ENCODE assay signal across 8 cellular contexts in genomic region chr7:93117327-93117726, GRCh38. TPM values are rescaled to one million over a fixed set of nuclear protein-coding genes. Genes with fewer than 3 reads are reported as not detected.
A peak's percentile ranks its signal among the peaks of the same experiment; 100 is the strongest.
DNase-seq lines count a peak whose midpoint lies in the region; ATAC-seq and TF ChIP-seq lines count a peak whose summit lies in the region.

No MANE protein-coding gene starts in this region.

- peaks cover 55% of the 10 kb centered on the region for H3K4me1 Mint-ChIP-seq in stimulated activated naive CD8-positive, alpha-beta T cell treated with anti-CD3 and anti-CD28 coated beads, Interleukin-15, Interleukin-2, amounts not matched to agents 100 ng/mL and 50 ng/mL, for 24 hours (ENCODE audit: low read depth)
- H3K4me1 Mint-ChIP-seq in activated T-helper 17 cell treated with anti-CD3 and anti-CD28 coated beads, Interleukin-2, amount 50 U/mL, for 72 hours, result peaks cover 25% of the 10 kb centered on the region
- peaks cover 29% of the 10 kb centered on the region for H3K4me1 Mint-ChIP-seq in memory B cell
- H3K4me1 Mint-ChIP-seq in WTC11, result peaks cover 7% of the 10 kb centered on the region; the same call in 1 of the 2 replicates

- peak overlapping the region; percentile 78 for H3K27ac Mint-ChIP-seq in stimulated activated naive CD8-positive, alpha-beta T cell treated with anti-CD3 and anti-CD28 coated beads, Interleukin-15, Interleukin-2, amounts not matched to agents 100 ng/mL and 50 ng/mL, for 24 hours
- H3K27ac Mint-ChIP-seq in activated T-helper 17 cell treated with anti-CD3 and anti-CD28 coated beads, Interleukin-2, amount 50 U/mL, for 72 hours, result peak overlapping the region; percentile 91
- H3K27ac Mint-ChIP-seq in memory B cell (peak overlapping the region; percentile 87), WTC11 (no peak overlapping the region)

- intact Hi-C loops in lower leg skin (cut with DNase I; ENCODE audit: low total_unique reads), result no loop called here

- no peak overlapping the region for H3K4me3 ChIP-seq in lower leg skin (ENCODE audit: low read depth, poor library complexity, severe bottlenecking)

- no peak for DNase-seq in stimulated activated naive CD8-positive, alpha-beta T cell treated with anti-CD3 and anti-CD28 coated beads, Interleukin-15, Interleukin-2, amounts not matched to agents 100 U/mL and 50 U/mL, for 24 hours
- DNase-seq in memory B cell (ENCODE audit: low spot score in 2 of 2) (no peak), WTC11 (ENCODE audit: low spot score) (no peak), lower leg skin (ENCODE audit: low spot score in 2 of 2) (no peak)

- TF ChIP-seq POLR2A in lower leg skin (IDR thresholded peaks at IDR 0.05), result no peak

- TF ChIP-seq CTCF in WTC11 (IDR thresholded peaks at IDR 0.05) (no peak), lower leg skin (IDR thresholded peaks at IDR 0.05) (no peak)

- POLR2A ChIA-PET in WTC11 (lab: Charles Lee), result no interaction called here

- 46 to 58% methylated on average over 1 of the region's 1 CpG for WGBS in lower leg skin, 2 donors

- H3K36me3 Mint-ChIP-seq in stimulated activated naive CD8-positive, alpha-beta T cell treated with anti-CD3 and anti-CD28 coated beads, Interleukin-15, Interleukin-2, amounts not matched to agents 100 ng/mL and 50 ng/mL, for 24 hours (ENCODE audit: low read depth), result peaks cover 35% of the 10 kb centered on the region
- H3K36me3 Mint-ChIP-seq in activated T-helper 17 cell treated with anti-CD3 and anti-CD28 coated beads, Interleukin-2, amount 50 U/mL, for 72 hours (ENCODE audit: low read depth), result peaks cover 44% of the 10 kb centered on the region
- H3K36me3 Mint-ChIP-seq in memory B cell (peaks cover 42% of the 10 kb centered on the region), WTC11 (no peaks in the 10 kb centered on the region)

- peak overlapping the region; percentile 80 for H3K4me3 Mint-ChIP-seq in stimulated activated naive CD8-positive, alpha-beta T cell treated with anti-CD3 and anti-CD28 coated beads, Interleukin-15, Interleukin-2, amounts not matched to agents 100 ng/mL and 50 ng/mL, for 24 hours
- H3K4me3 Mint-ChIP-seq in activated T-helper 17 cell treated with anti-CD3 and anti-CD28 coated beads, Interleukin-2, amount 50 U/mL, for 72 hours, result peak overlapping the region; percentile 98
- H3K4me3 Mint-ChIP-seq in memory B cell, result peak overlapping the region; percentile 88
- no peak overlapping the region for H3K4me3 Mint-ChIP-seq in WTC11

- H3K9me3 Mint-ChIP-seq in stimulated activated naive CD8-positive, alpha-beta T cell treated with anti-CD3 and anti-CD28 coated beads, Interleukin-15, Interleukin-2, amounts not matched to agents 100 ng/mL and 50 ng/mL, for 24 hours, result peaks cover 14% of the 10 kb centered on the region
- H3K9me3 Mint-ChIP-seq in activated T-helper 17 cell treated with anti-CD3 and anti-CD28 coated beads, Interleukin-2, amount 50 U/mL, for 72 hours, result peaks cover 5% of the 10 kb centered on the region
- H3K9me3 Mint-ChIP-seq in memory B cell (peaks cover 14% of the 10 kb centered on the region), WTC11 (peaks cover 30% of the 10 kb centered on the region)

- ATAC-seq in stimulated activated naive CD8-positive, alpha-beta T cell treated with anti-CD3 and anti-CD28 coated beads, Interleukin-15, Interleukin-2, amounts not matched to agents 100 U/mL and 50 U/mL, for 24 hours, result no peak
- ATAC-seq in activated T-helper 17 cell treated with anti-CD3 and anti-CD28 coated beads, Interleukin-2, amount 50 U/mL, for 72 hours (replicated peaks), result no peak
- ATAC-seq in memory B cell (ENCODE audit: low read depth) (no peak), WTC11 (no peak), GM21367 (IDR thresholded peaks at IDR 0.05; ENCODE audit: unreplicated experiment) (no peak), HG03571 (IDR thresholded peaks at IDR 0.05; ENCODE audit: unreplicated experiment) (no peak)

- H3K27me3 Mint-ChIP-seq in stimulated activated naive CD8-positive, alpha-beta T cell treated with anti-CD3 and anti-CD28 coated beads, Interleukin-15, Interleukin-2, amounts not matched to agents 100 ng/mL and 50 ng/mL, for 24 hours, result no peaks in the 10 kb centered on the region
- no peaks in the 10 kb centered on the region for H3K27me3 Mint-ChIP-seq in activated T-helper 17 cell treated with anti-CD3 and anti-CD28 coated beads, Interleukin-2, amount 50 U/mL, for 72 hours
- H3K27me3 Mint-ChIP-seq in memory B cell (no peaks in the 10 kb centered on the region), WTC11 (ENCODE audit: low read depth) (peaks cover 7% of the 10 kb centered on the region)

- CTCF ChIA-PET in WTC11 (lab: Charles Lee), result interaction anchor here (1.2 kb wide), 1 partner anchor 237 kb away, joined by 3 read pairs; no protein-coding TSS in a partner anchor

TF ChIP-seq in WTC11, 78 proteins besides CTCF, POLR2A, EP300 and RAD21:
- TF ChIP-seq SOX15 (CRISPR knock-in tag; IDR thresholded peaks at IDR 0.05) (no peak), GRHL2 (CRISPR knock-in tag; IDR thresholded peaks at IDR 0.05; ENCODE audit: insufficient replicate concordance, severe bottlenecking) (no peak), ZNF281 (CRISPR knock-in tag; IDR thresholded peaks at IDR 0.05) (no peak), SMAD4 (CRISPR knock-in tag; IDR thresholded peaks at IDR 0.05) (no peak), CREM (CRISPR knock-in tag; IDR thresholded peaks at IDR 0.05) (no peak), ZNF425 (CRISPR knock-in tag; conservative IDR thresholded peaks at IDR 0.05) (no peak)

RNA-seq across cellular contexts. Expression of gene SAMD9, which starts 0.5 kb away (rescaled TPM):
- 10 to 100 TPM; 23.1 to 35.7 TPM for total RNA-seq in activated T-helper 17 cell treated with anti-CD3 and anti-CD28 coated beads, Interleukin-2, amount 50 U/mL, for 72 hours
- total RNA-seq in WTC11 (2021), result 0.11 to 0.14 TPM (median 0.11 TPM) in 3 replicates
- total RNA-seq in lower leg skin, result 1 to 10 TPM; 1.4 to 4.7 (median 3.1) TPM

RNA-seq across cellular contexts. Expression of gene SAMD9L, which starts 30.9 kb away (rescaled TPM):
- total RNA-seq in activated T-helper 17 cell treated with anti-CD3 and anti-CD28 coated beads, Interleukin-2, amount 50 U/mL, for 72 hours, result 10 to 100 TPM; 23.9 to 28.1 TPM
- total RNA-seq in WTC11 (2021), result 0.15 to 0.23 TPM (median 0.21 TPM) in 3 replicates
- 1 to 10 TPM in 3 of 4 donors, under 1 TPM in 1; 0.65 to 2.5 (median 1.5) TPM for total RNA-seq in lower leg skin

Comparison
In these comparisons a context has a peak if more than half of its experiments do, and no peak if none do; other contexts are left out.
1. RNA of gene SAMD9, which starts 0.5 kb away (total RNA-seq): 23.1 to 35.7 TPM in activated T-helper 17 cell treated with anti-CD3 and anti-CD28 coated beads, Interleukin-2, amount 50 U/mL, for 72 hours; 1.4 to 4.7 TPM in lower leg skin and 0.11 to 0.14 TPM in WTC11; every median in the first group is over 4 times any median in the second.
2. RNA of gene SAMD9L, which starts 30.9 kb away (total RNA-seq): 23.9 to 28.1 TPM in activated T-helper 17 cell treated with anti-CD3 and anti-CD28 coated beads, Interleukin-2, amount 50 U/mL, for 72 hours; 0.65 to 2.5 TPM in lower leg skin and 0.15 to 0.23 TPM in WTC11; every median in the first group is over 4 times any median in the second.